1 cellular context compared by ENCODE assay signal in the genomic region with DNA sequence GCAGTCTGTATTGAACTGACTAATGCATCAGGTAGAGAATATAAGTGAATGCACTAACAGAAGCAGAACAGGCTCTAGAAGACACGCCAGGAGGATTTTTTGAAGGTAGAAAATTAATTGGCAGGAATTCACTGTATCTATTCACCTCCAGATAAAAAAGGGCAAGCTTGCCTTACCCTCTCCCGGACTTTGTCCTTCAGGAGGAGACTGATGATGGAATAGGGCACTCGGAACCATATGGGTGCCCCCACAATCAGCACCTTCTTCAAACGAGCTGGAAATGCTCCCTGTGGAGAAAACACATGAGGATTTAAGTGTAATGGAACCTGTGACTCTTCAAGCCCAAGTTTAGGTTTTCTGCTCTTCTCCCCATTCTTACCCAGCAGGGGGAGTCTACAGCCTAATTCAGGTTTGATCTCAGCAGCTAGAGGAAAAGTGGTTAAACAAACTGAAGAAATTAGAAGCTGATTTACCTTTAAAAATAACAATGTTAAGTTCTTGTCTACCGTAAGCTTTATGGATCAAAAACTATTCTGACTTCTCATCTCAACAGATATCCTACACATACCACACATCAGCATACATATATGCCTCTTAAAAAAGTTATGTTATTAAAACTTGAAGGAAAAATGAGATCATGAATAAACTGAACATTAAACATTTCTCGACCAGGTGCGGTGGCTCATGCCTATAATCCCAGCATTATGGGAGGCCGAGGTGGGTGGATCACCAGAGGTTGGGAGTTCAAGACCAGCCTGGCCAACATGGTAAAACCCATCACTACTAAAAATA.
TF ChIP-seq lines count a peak whose summit lies in the region.

No MANE protein-coding gene starts in this region.

TF ChIP-seq in GM12878, 131 proteins besides CTCF, POLR2A, EP300 and RAD21 (continued from another document):
- TF ChIP-seq, protein P1, sequence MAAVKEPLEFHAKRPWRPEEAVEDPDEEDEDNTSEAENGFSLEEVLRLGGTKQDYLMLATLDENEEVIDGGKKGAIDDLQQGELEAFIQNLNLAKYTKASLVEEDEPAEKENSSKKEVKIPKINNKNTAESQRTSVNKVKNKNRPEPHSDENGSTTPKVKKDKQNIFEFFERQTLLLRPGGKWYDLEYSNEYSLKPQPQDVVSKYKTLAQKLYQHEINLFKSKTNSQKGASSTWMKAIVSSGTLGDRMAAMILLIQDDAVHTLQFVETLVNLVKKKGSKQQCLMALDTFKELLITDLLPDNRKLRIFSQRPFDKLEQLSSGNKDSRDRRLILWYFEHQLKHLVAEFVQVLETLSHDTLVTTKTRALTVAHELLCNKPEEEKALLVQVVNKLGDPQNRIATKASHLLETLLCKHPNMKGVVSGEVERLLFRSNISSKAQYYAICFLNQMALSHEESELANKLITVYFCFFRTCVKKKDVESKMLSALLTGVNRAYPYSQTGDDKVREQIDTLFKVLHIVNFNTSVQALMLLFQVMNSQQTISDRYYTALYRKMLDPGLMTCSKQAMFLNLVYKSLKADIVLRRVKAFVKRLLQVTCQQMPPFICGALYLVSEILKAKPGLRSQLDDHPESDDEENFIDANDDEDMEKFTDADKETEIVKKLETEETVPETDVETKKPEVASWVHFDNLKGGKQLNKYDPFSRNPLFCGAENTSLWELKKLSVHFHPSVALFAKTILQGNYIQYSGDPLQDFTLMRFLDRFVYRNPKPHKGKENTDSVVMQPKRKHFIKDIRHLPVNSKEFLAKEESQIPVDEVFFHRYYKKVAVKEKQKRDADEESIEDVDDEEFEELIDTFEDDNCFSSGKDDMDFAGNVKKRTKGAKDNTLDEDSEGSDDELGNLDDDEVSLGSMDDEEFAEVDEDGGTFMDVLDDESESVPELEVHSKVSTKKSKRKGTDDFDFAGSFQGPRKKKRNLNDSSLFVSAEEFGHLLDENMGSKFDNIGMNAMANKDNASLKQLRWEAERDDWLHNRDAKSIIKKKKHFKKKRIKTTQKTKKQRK (IDR thresholded peaks at IDR 0.05; ENCODE audit: low read depth, low read length) = no peak
- TF ChIP-seq RAD51 (IDR thresholded peaks at IDR 0.05) (no peak), BRCA1 (IDR thresholded peaks at IDR 0.05; ENCODE audit: low read depth, low read length) (no peak)
TF ChIP-seq in GM12878: peak in this region for 1.
